Comparison of ENCODE assay signal across 33 cellular contexts in the genomic region with DNA sequence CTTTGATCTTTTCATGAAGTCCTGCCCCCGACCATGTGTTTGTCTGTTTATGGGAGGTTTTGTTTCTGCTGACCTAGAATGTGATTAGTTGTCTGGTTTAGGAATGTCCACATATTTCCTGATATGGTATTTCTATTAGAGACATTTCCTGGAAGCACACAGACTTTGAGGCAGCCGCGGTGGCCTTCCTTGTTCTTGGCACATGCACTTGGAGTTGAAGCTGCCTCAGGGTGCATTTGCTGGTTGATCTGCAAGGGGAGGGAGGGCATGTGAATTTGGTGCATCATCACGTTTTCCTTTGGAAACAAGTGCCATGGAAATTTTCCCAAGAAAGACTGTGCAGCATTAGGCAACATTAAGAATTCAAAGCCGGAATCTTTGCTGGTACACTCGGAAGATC.
"Had no signal": no experiment of that assay in that cellular context is flagged by ENCODE, and none has a peak within 500 bp of the region (broad histone marks: within the 10 kb centered on the region; RNA-seq: fewer than 3 reads in every experiment).

No MANE protein-coding gene starts in this region.

- FAIRE-seq: astrocyte, bronchial epithelial cell had no signal

- H3K9me3 ChIP-seq: adrenal gland, ascending aorta, body of pancreas, breast epithelium had no signal

- H3K4me3 ChIP-seq: adrenal gland, ascending aorta, body of pancreas, breast epithelium, cardiac muscle cell had no signal

- H3K27ac ChIP-seq: adrenal gland, ascending aorta, body of pancreas, brain microvascular endothelial cell, breast epithelium, cardiac muscle cell had no signal

- H3K36me3 ChIP-seq: adrenal gland, ascending aorta, brain microvascular endothelial cell, breast epithelium, cardiac muscle cell had no signal

- H3K4me1 ChIP-seq: adrenal gland, ascending aorta, breast epithelium had no signal

- ATAC-seq: activated naive CD4-positive, alpha-beta T cell treated with anti-CD3 and anti-CD28 coated beads, Interleukin-2, amount 50 U/mL, for 72 hours; activated naive CD8-positive, alpha-beta T cell treated with anti-CD3 and anti-CD28 coated beads, Interleukin-2, amount 50 U/mL, for 24 hours; activated T-cell treated with anti-CD3 and anti-CD28 coated beads, Interleukin-2, amount 50 U/mL, for 4 hours; activated T-cell treated with anti-CD3 and anti-CD28 coated beads, Interleukin-2, amount 50 U/mL, for 72 hours; activated T-helper 17 cell treated with anti-CD3 and anti-CD28 coated beads, Interleukin-2, amount 50 U/mL, for 72 hours; body of pancreas had no signal

- H3K27me3 ChIP-seq: adrenal gland, ascending aorta, body of pancreas, brain microvascular endothelial cell, breast epithelium, cardiac muscle cell had no signal

- DNase-seq: activated effector memory CD4-positive, alpha-beta T cell treated with anti-CD3 and anti-CD28 coated beads, Interleukin-2, amount 50 U/mL, for 16 hours; activated effector memory CD4-positive, alpha-beta T cell treated with Interleukin-2 at 50 U/mL for 16 hours; activated gamma-delta T cell; activated gamma-delta T cell treated with Interleukin-2 at 50 U/mL for 16 hours; activated naive CD4-positive, alpha-beta T cell; activated naive CD4-positive, alpha-beta T cell treated with anti-CD3 and anti-CD28 coated beads for 36 hours; activated naive CD4-positive, alpha-beta T cell treated with anti-CD3 and anti-CD28 coated beads, Interleukin-2, amount 10 ng/mL, durations not matched to agents 7 days and 5 days; activated naive CD4-positive, alpha-beta T cell treated with anti-CD3 and anti-CD28 coated beads, Interleukin-2, amount 50 U/mL, for 16 hours; activated naive CD4-positive, alpha-beta T cell treated with Interleukin-2 at 50 U/mL for 16 hours; activated naive CD8-positive, alpha-beta T cell treated with anti-CD3 and anti-CD28 coated beads for 36 hours; activated naive CD8-positive, alpha-beta T cell treated with anti-CD3 and anti-CD28 coated beads, Interleukin-2, amount 10 ng/mL, durations not matched to agents 7 days and 5 days; activated naive CD8-positive, alpha-beta T cell treated with anti-CD3 and anti-CD28 coated beads, Interleukin-2, amount 50 U/mL, for 24 hours; activated T-cell treated with anti-CD3 and anti-CD28 coated beads, Interleukin-2, amount 50 U/mL, for 24 hours; activated T-cell treated with anti-CD3 and anti-CD28 coated beads, Interleukin-2, amount 50 U/mL, for 4 hours; activated T-cell treated with anti-CD3 and anti-CD28 coated beads, Interleukin-2, amount 50 U/mL, for 48 hours; activated T-cell treated with anti-CD3 and anti-CD28 coated beads, Interleukin-2, amount 50 U/mL, for 72 hours; adrenal gland; amniotic stem cell; amygdala; anterior cingulate cortex; aorta; body of pancreas; brain microvascular endothelial cell; caudate nucleus; central memory CD4-positive, alpha-beta T cell; cerebellar nuclear complex had no signal
